ENCODE assay signal across 27 cellular contexts in the genomic region with DNA sequence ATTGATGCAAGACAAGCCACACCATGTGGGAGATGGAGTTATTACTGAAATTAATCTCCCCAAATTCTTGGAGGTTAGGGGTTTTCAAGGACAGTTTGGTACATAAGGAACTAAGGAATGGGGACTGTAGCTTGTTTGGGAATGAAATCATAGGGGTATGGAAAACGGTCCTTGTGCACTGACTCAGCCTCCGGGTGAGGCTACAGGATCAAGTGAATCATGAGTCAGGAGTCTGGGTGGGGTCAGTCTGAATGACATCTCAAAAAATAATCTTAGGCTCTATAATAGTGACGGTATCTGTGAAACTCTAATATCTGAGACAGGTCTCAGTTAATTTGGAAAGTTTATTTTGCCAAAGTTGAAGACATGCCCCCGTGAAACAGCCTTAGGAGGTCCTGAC.
A peak's percentile ranks its signal among the peaks of the same experiment; 100 is the strongest.
DNase-seq lines count a peak whose midpoint lies in the region; TF ChIP-seq lines count a peak whose summit lies in the region.
"Had no signal": no experiment of that assay in that cellular context is flagged by ENCODE, and none has a peak within 500 bp of the region (broad histone marks: within the 10 kb centered on the region; RNA-seq: fewer than 3 reads in every experiment).

No MANE protein-coding gene starts in this region.

- H3K27ac Mint-ChIP-seq in immature natural killer cell = no peak overlapping the region
- H3K27ac Mint-ChIP-seq in activated CD4-positive, alpha-beta memory T cell treated with anti-CD3 and anti-CD28 coated beads, Interleukin-2, amount 10 ng/mL, durations not matched to agents 7 days and 5 days = no peak overlapping the region
- H3K27ac Mint-ChIP-seq: activated naive CD4-positive, alpha-beta T cell treated with anti-CD3 and anti-CD28 coated beads, Interleukin-2, amount 50 U/mL, for 24 hours; CD14-positive monocyte; mesothelial cell of epicardium; natural killer cell treated with Interleukin-12 subunit alpha and Interleukin-12 subunit beta and Interleukin-15 and Interleukin-18, amount 100 ng/mL, for 72 hours had no signal

- peaks cover 0 to 11% (median 4%) of the 10 kb centered on the region in 3 donors for H3K27me3 Mint-ChIP-seq in immature natural killer cell (ENCODE audit: low read depth in 3 of 3)
- no peaks in the 10 kb centered on the region for H3K27me3 Mint-ChIP-seq in activated CD4-positive, alpha-beta memory T cell treated with anti-CD3 and anti-CD28 coated beads, Interleukin-2, amount 10 ng/mL, durations not matched to agents 7 days and 5 days
- H3K27me3 Mint-ChIP-seq: activated naive CD4-positive, alpha-beta T cell treated with anti-CD3 and anti-CD28 coated beads, Interleukin-2, amount 50 U/mL, for 24 hours had no signal

- no peak overlapping the region for H3K4me3 Mint-ChIP-seq in immature natural killer cell
- H3K4me3 Mint-ChIP-seq in activated CD4-positive, alpha-beta memory T cell treated with anti-CD3 and anti-CD28 coated beads, Interleukin-2, amount 10 ng/mL, durations not matched to agents 7 days and 5 days = no peak overlapping the region
- H3K4me3 Mint-ChIP-seq: activated naive CD4-positive, alpha-beta T cell treated with anti-CD3 and anti-CD28 coated beads, Interleukin-2, amount 50 U/mL, for 24 hours; CD14-positive monocyte; mesothelial cell of epicardium; natural killer cell treated with Interleukin-12 subunit alpha and Interleukin-12 subunit beta and Interleukin-15 and Interleukin-18, amount 100 ng/mL, for 72 hours had no signal

- TF ChIP-seq CTCF in astrocyte of the spinal cord (IDR thresholded peaks at IDR 0.05; ENCODE audit: low read depth, low read length) = no peak

- no peak overlapping the region for H3K4me3 ChIP-seq in astrocyte of the spinal cord (ENCODE audit: low read depth, low read length)
- H3K4me3 ChIP-seq: pancreas, stomach, transverse colon had no signal

- no peaks in the 10 kb centered on the region for H3K4me1 Mint-ChIP-seq in immature natural killer cell
- H3K4me1 Mint-ChIP-seq in activated CD4-positive, alpha-beta memory T cell treated with anti-CD3 and anti-CD28 coated beads, Interleukin-2, amount 10 ng/mL, durations not matched to agents 7 days and 5 days = no peaks in the 10 kb centered on the region
- H3K4me1 Mint-ChIP-seq: activated naive CD4-positive, alpha-beta T cell treated with anti-CD3 and anti-CD28 coated beads, Interleukin-2, amount 50 U/mL, for 24 hours; CD14-positive monocyte; mesothelial cell of epicardium had no signal

- POLR2A ChIA-PET in activated CD4-positive, alpha-beta memory T cell treated with anti-CD3 and anti-CD28 coated beads, Interleukin-2, amount 10 ng/mL, durations not matched to agents 7 days and 5 days (lab: Charles Lee) = no interaction called here

- H3K9me3 Mint-ChIP-seq in immature natural killer cell = peaks cover 0 to 4% (median 0%) of the 10 kb centered on the region in 6 donors
- peaks cover 3% of the 10 kb centered on the region for H3K9me3 Mint-ChIP-seq in activated CD4-positive, alpha-beta memory T cell treated with anti-CD3 and anti-CD28 coated beads, Interleukin-2, amount 10 ng/mL, durations not matched to agents 7 days and 5 days
- H3K9me3 Mint-ChIP-seq: natural killer cell treated with Interleukin-12 subunit alpha and Interleukin-12 subunit beta and Interleukin-15 and Interleukin-18, amount 100 ng/mL, for 72 hours had no signal

- in situ Hi-C loops in astrocyte of the spinal cord (cut with HindIII; ENCODE audit: low sequenced_read_pairs) = no loop called here

- DNase-seq in AG08395 (ENCODE audit: low spot score) = peak; percentile 2
- DNase-seq in HS-5 (ENCODE audit: low read depth) = peak; percentile 15
- DNase-seq in astrocyte of the spinal cord (ENCODE audit: low read depth, low spot score) = peak; percentile 1
- DNase-seq in hepatic stellate cell (ENCODE audit: low spot score) = peak; percentile 0
- no peak for DNase-seq in cardiac septum (ENCODE audit: low spot score)
- DNase-seq in immature natural killer cell = no peak
- DNase-seq in C1 segment of cervical spinal cord (lab: John Stamatoyannopoulos, UW) = no peak
- no peak for DNase-seq in activated CD4-positive, alpha-beta memory T cell treated with anti-CD3 and anti-CD28 coated beads, Interleukin-2, amount 10 ng/mL, durations not matched to agents 7 days and 5 days
- DNase-seq: ACHN; activated CD4-positive, alpha-beta T cell treated with anti-CD3 and anti-CD28 coated beads for 48 hours; anterior cingulate cortex; cerebellar nuclear complex; glutamatergic neuron; HCEC 1CT; left colon; NCI-H1048; NCI-H187; NCI-H748 treated with DMSO at 0.1 percent for 48 hours; pancreas; right cardiac atrium; stomach; T-helper 1 cell; transverse colon had no signal

- intact Hi-C loops in cardiac septum (cut with DNase I) = no loop called here

- H3K36me3 Mint-ChIP-seq in immature natural killer cell = no peaks in the 10 kb centered on the region
- no peaks in the 10 kb centered on the region for H3K36me3 Mint-ChIP-seq in activated CD4-positive, alpha-beta memory T cell treated with anti-CD3 and anti-CD28 coated beads, Interleukin-2, amount 10 ng/mL, durations not matched to agents 7 days and 5 days (ENCODE audit: low read depth)
- H3K36me3 Mint-ChIP-seq: CD14-positive monocyte; mesothelial cell of epicardium; natural killer cell treated with Interleukin-12 subunit alpha and Interleukin-12 subunit beta and Interleukin-15 and Interleukin-18, amount 100 ng/mL, for 72 hours had no signal

- CTCF ChIA-PET in activated CD4-positive, alpha-beta memory T cell treated with anti-CD3 and anti-CD28 coated beads, Interleukin-2, amount 10 ng/mL, durations not matched to agents 7 days and 5 days (lab: Charles Lee) = no interaction called here

Comparison
In these comparisons a context has a peak if more than half of its experiments do, and no peak if none do; other contexts are left out.
1. DNase-seq: peak in AG08395 (single experiment), HS-5 (single experiment), astrocyte of the spinal cord (single experiment) and hepatic stellate cell (single experiment); none in cardiac septum (single experiment), immature natural killer cell (0 of 3), C1 segment of cervical spinal cord (0 of 14) and activated CD4-positive, alpha-beta memory T cell treated with anti-CD3 and anti-CD28 coated beads, Interleukin-2, amount 10 ng/mL, durations not matched to agents 7 days and 5 days (single experiment).